In genomic region chr7:33537078-33537477, GRCh38 we compare ENCODE assay signal across 15 cellular contexts.
A peak's percentile ranks its signal among the peaks of the same experiment; 100 is the strongest.
DNase-seq lines count a peak whose midpoint lies in the region; ATAC-seq and TF ChIP-seq lines count a peak whose summit lies in the region.
"Had no signal": no experiment of that assay in that cellular context is flagged by ENCODE, and none has a peak within 500 bp of the region (broad histone marks: within the 10 kb centered on the region; RNA-seq: fewer than 3 reads in every experiment).

No MANE protein-coding gene starts in this region.

- intact Hi-C loops in sigmoid colon (cut with DNase I) (no loop called here), prostate gland (cut with DNase I) (no loop called here)

- H3K36me3 Mint-ChIP-seq in WTC11 (peaks cover 54% of the 10 kb centered on the region), nephron (ENCODE audit: low read depth) (peaks cover 42% of the 10 kb centered on the region)

- H3K9me3 Mint-ChIP-seq in WTC11 = peaks cover 34% of the 10 kb centered on the region
- peaks cover 13% of the 10 kb centered on the region for H3K9me3 Mint-ChIP-seq in nephron

- H2AFZ ChIP-seq in osteoblast (ENCODE audit: low read length) = no peak overlapping the region
- H2AFZ ChIP-seq: GM23248 had no signal

- no peaks in the 10 kb centered on the region for H3K27me3 ChIP-seq in sigmoid colon
- no peaks in the 10 kb centered on the region for H3K27me3 ChIP-seq in osteoblast (ENCODE audit: insufficient read depth, low read length)
- H3K27me3 ChIP-seq in prostate gland (replicated peaks; ENCODE audit: insufficient read depth) = no peaks in the 10 kb centered on the region

- H3K27ac ChIP-seq in sigmoid colon (peak overlapping the region in 2 of 4 donors; percentile 26 to 48), osteoblast (ENCODE audit: low read depth, low read length) (no peak overlapping the region), prostate gland (no peak overlapping the region)
- H3K27ac ChIP-seq: GM23248 had no signal

- no peaks in the 10 kb centered on the region for H4K20me1 ChIP-seq in osteoblast (ENCODE audit: insufficient read depth, low read length)

- H3K4me2 ChIP-seq in osteoblast (ENCODE audit: insufficient read depth, low read length) = no peak overlapping the region

- POLR2A ChIA-PET in WTC11 (lab: Charles Lee) = no interaction called here

- H3K4me1 ChIP-seq in sigmoid colon (peaks cover 0 to 55% (median 14%) of the 10 kb centered on the region in 4 donors), osteoblast (ENCODE audit: insufficient read depth, low read length) (peaks cover 4% of the 10 kb centered on the region), prostate gland (replicated peaks) (no peaks in the 10 kb centered on the region)

- DNase-seq in WTC11 (ENCODE audit: low spot score) (no peak), sigmoid colon (peak; percentile 66), osteoblast (ENCODE audit: insufficient read length, low spot score, missing footprints) (no peak), anterior cingulate cortex (lab: John Stamatoyannopoulos, UW) (no peak), prostate gland (ENCODE audit: low spot score) (no peak)
- DNase-seq: C1 segment of cervical spinal cord; Calu3; CD4-positive, alpha-beta memory T cell; COR-L47; DMS53; DMS79 treated with DMSO at 0.1 percent for 48 hours; GF-D8; GM23248; HCEC 1CT had no signal

- H3K27me3 Mint-ChIP-seq in WTC11 (ENCODE audit: low read depth) (no peaks in the 10 kb centered on the region), nephron (ENCODE audit: low read depth) (no peaks in the 10 kb centered on the region)
- H3K27me3 Mint-ChIP-seq: CD4-positive, alpha-beta memory T cell had no signal

- WGBS in sigmoid colon, 2 donors = 89 to 91% methylated on average over 3 of the region's 3 CpGs
- WGBS in prostate gland = 11% methylated on average over 3 of the region's 3 CpGs

- TF ChIP-seq CTCF in WTC11 (IDR thresholded peaks at IDR 0.05) (no peak), nephron (IDR thresholded peaks at IDR 0.05; ENCODE audit: unreplicated experiment in 3 of 3) (no peak), sigmoid colon (IDR thresholded peaks at IDR 0.05) (no peak), osteoblast (IDR thresholded peaks at IDR 0.05; ENCODE audit: extremely low read depth, low read depth, low read length) (no peak), prostate gland (IDR thresholded peaks at IDR 0.05) (no peak)

- CTCF ChIA-PET in WTC11 (lab: Charles Lee) = interaction anchor here (0.6 kb wide), 1 partner anchor 9 kb away, joined by 3 read pairs; no protein-coding TSS in a partner anchor

- ATAC-seq in WTC11 = no peak

- H3K27ac Mint-ChIP-seq in WTC11 (peak overlapping the region; percentile 41; the same call in 1 of the 2 replicates), nephron (peak overlapping the region; percentile 25 to 69 (median 45))
- H3K27ac Mint-ChIP-seq: CD4-positive, alpha-beta memory T cell had no signal

- H3K36me3 ChIP-seq in sigmoid colon (no peaks in the 10 kb centered on the region), osteoblast (ENCODE audit: insufficient read depth, low read length) (no peaks in the 10 kb centered on the region), prostate gland (no peaks in the 10 kb centered on the region)

- H3K4me3 ChIP-seq in sigmoid colon (no peak overlapping the region), osteoblast (ENCODE audit: insufficient read depth, low read length) (no peak overlapping the region), prostate gland (no peak overlapping the region)
- H3K4me3 ChIP-seq: GM23248 had no signal

- no peak for TF ChIP-seq POLR2A in sigmoid colon (IDR thresholded peaks at IDR 0.05)
- TF ChIP-seq POLR2A in prostate gland (IDR thresholded peaks at IDR 0.05) = no peak

- no peak for TF ChIP-seq EP300 in sigmoid colon (IDR thresholded peaks at IDR 0.05)

- H3K9me3 ChIP-seq in sigmoid colon = peaks cover 0 to 5% (median 0%) of the 10 kb centered on the region in 4 donors
- no peaks in the 10 kb centered on the region for H3K9me3 ChIP-seq in osteoblast (ENCODE audit: low read depth, low read length)
- H3K9me3 ChIP-seq in prostate gland = no peaks in the 10 kb centered on the region

- peaks cover 22% of the 10 kb centered on the region for H3K4me1 Mint-ChIP-seq in WTC11
- H3K4me1 Mint-ChIP-seq in nephron = peaks cover 52% of the 10 kb centered on the region
- H3K4me1 Mint-ChIP-seq: CD4-positive, alpha-beta memory T cell had no signal

- no peak overlapping the region for H3K4me3 Mint-ChIP-seq in WTC11
- H3K4me3 Mint-ChIP-seq in nephron = no peak overlapping the region
- H3K4me3 Mint-ChIP-seq: CD4-positive, alpha-beta memory T cell had no signal

- H3K79me2 ChIP-seq in osteoblast (ENCODE audit: insufficient read depth, low read length) = no peaks in the 10 kb centered on the region

TF ChIP-seq in WTC11, 78 proteins besides CTCF, POLR2A, EP300 and RAD21 (continues in another document):
- TF ChIP-seq E2F4 (CRISPR knock-in tag; IDR thresholded peaks at IDR 0.05; ENCODE audit: borderline replicate concordance, low read depth) = no peak
- no peak for TF ChIP-seq ZNF416 (CRISPR knock-in tag; IDR thresholded peaks at IDR 0.05)
- TF ChIP-seq AR (CRISPR knock-in tag; IDR thresholded peaks at IDR 0.05) = no peak
- no peak for TF ChIP-seq TEAD1 (CRISPR knock-in tag; IDR thresholded peaks at IDR 0.05)
- TF ChIP-seq IRF1 (CRISPR knock-in tag; IDR thresholded peaks at IDR 0.05) = no peak
- TF ChIP-seq ZSCAN18 (CRISPR knock-in tag; IDR thresholded peaks at IDR 0.05) = no peak
